ENCODE assay signal across 23 cellular contexts in genomic region chr10:19683965-19684364, GRCh38.
DNase-seq lines count a peak whose midpoint lies in the region; ATAC-seq and TF ChIP-seq lines count a peak whose summit lies in the region.
"Had no signal": no experiment of that assay in that cellular context is flagged by ENCODE, and none has a peak within 500 bp of the region (broad histone marks: within the 10 kb centered on the region; RNA-seq: fewer than 3 reads in every experiment).

No MANE protein-coding gene starts in this region.

- H3K9me3 Mint-ChIP-seq in nephron = peaks cover 23% of the 10 kb centered on the region

- H3K36me3 ChIP-seq in SJCRH30 = no peaks in the 10 kb centered on the region
- H3K36me3 ChIP-seq: colonic mucosa, gastroesophageal sphincter, left lung, MG63, stomach, transverse colon had no signal

- H3K9me3 ChIP-seq in SJCRH30 (replicated peaks) = no peaks in the 10 kb centered on the region
- H3K9me3 ChIP-seq: colonic mucosa, MG63, transverse colon had no signal

- TF ChIP-seq CTCF in C4-2B (conservative IDR thresholded peaks at IDR 0.05) (peak; percentile 20; the same call in 1 of the 2 replicates), WI38 (IDR thresholded peaks at IDR 0.05; ENCODE audit: low read depth, low read length) (0 out of 2 replicates have a peak, but pooled peaks have one; percentile 15), fibroblast of mammary gland (conservative IDR thresholded peaks at IDR 0.05; ENCODE audit: control insufficient read depth, insufficient read depth, low read depth, low read length) (peak; percentile 24), nephron (IDR thresholded peaks at IDR 0.05; ENCODE audit: unreplicated experiment in 3 of 3) (peak in 1 of 3 experiments; percentile 9)

- peaks cover 5% of the 10 kb centered on the region for H3K27me3 Mint-ChIP-seq in nephron (ENCODE audit: low read depth)
- H3K27me3 Mint-ChIP-seq: IgD-negative memory B cell had no signal

- no peak for ATAC-seq in GM19397 (IDR thresholded peaks at IDR 0.05; ENCODE audit: unreplicated experiment)
- ATAC-seq: gastroesophageal sphincter, left lung had no signal

- H3K4me3 ChIP-seq in WI38 (ENCODE audit: low read depth, low read length) = no peak overlapping the region
- no peak overlapping the region for H3K4me3 ChIP-seq in fibroblast of mammary gland (ENCODE audit: control insufficient read depth, low read depth, low read length)
- H3K4me3 ChIP-seq in SJCRH30 = no peak overlapping the region
- H3K4me3 ChIP-seq: colonic mucosa, gastroesophageal sphincter, left lung, MG63, stomach, transverse colon had no signal

- H3K27ac ChIP-seq in C4-2B (no peak overlapping the region), SJCRH30 (no peak overlapping the region)
- H3K27ac ChIP-seq: colonic mucosa, gastroesophageal sphincter, left lung, stomach, transverse colon had no signal

- peak overlapping the region in 2 of 3 experiments; percentile 38 to 69 for H3K4me3 Mint-ChIP-seq in nephron
- H3K4me3 Mint-ChIP-seq: IgD-negative memory B cell, neural crest cell had no signal

- DNase-seq in fibroblast of mammary gland (ENCODE audit: low read depth) = no peak
- no peak for DNase-seq in AG08396 (ENCODE audit: low spot score)
- DNase-seq in effector CD8-positive, alpha-beta T cell (lab: John Stamatoyannopoulos, UW) = no peak
- no peak for DNase-seq in SJCRH30
- DNase-seq: activated naive CD4-positive, alpha-beta T cell treated with anti-CD3 and anti-CD28 coated beads, Interleukin-2, amount 50 U/mL, for 16 hours; activated T-cell treated with anti-CD3 and anti-CD28 coated beads, Interleukin-2, amount 50 U/mL, for 48 hours; colonic mucosa; COR-L47; left lung; MG63; NCI-H1436; NCI-H510A treated with DMSO at 0.1 percent for 48 hours; NK-92 treated with Interleukin-12 subunit alpha and Interleukin-12 subunit beta, amount 100 ng/mL, for 24 hours; stimulated activated CD4-positive, alpha-beta T cell treated with anti-CD3 and anti-CD28 coated beads, Interleukin-12 subunit alpha, Interleukin-12 subunit beta, amount 100 ng/mL, for 4 hours; stomach; transverse colon had no signal

- H3K4me1 Mint-ChIP-seq in nephron = peaks cover 14% of the 10 kb centered on the region
- H3K4me1 Mint-ChIP-seq: neural crest cell had no signal

- H3K4me1 ChIP-seq in SJCRH30 = no peaks in the 10 kb centered on the region
- H3K4me1 ChIP-seq: colonic mucosa, gastroesophageal sphincter, left lung, stomach, transverse colon had no signal

- peak overlapping the region; percentile 93 to 99 (median 99) for H3K27ac Mint-ChIP-seq in nephron
- H3K27ac Mint-ChIP-seq: IgD-negative memory B cell had no signal

- H3K27me3 ChIP-seq in SJCRH30 = no peaks in the 10 kb centered on the region
- H3K27me3 ChIP-seq: colonic mucosa, gastroesophageal sphincter, left lung, MG63, stomach, transverse colon had no signal

- no peaks in the 10 kb centered on the region for H3K36me3 Mint-ChIP-seq in nephron (ENCODE audit: low read depth)
